ENCODE assay signal across 2 cellular contexts in the genomic region with DNA sequence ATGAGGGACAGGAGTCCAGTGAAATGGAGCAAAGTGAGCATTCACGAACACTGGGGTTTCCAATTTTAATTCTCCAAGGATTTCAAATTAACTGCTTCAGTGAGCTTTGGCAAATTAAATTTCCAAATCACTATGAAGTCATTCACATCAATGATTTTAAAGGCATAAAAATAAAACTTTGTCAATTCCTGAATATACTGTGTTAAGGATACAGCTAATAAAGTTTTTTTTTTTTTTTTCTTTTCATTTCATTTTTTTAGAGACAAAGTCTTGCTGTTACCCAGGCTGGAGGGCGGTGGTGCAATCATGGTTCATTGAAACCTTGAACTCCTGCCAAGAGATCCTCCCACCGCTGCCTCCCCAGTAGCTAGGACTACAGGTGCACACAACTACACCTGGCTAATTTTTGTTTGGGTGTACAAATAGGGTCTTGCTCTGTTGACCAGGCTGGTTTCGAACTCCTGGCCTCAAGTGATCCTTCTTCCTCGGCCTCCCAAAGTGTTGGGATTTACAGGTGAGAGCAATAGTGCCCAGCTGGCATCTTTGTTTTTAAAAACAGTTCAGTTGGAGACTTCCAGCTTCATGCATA.
TF ChIP-seq lines count a peak whose summit lies in the region.

No MANE protein-coding gene starts in this region.

TF ChIP-seq in HEK293T, 16 proteins besides CTCF, POLR2A, EP300 and RAD21 (continued from another document):
- TF ChIP-seq, protein P1, sequence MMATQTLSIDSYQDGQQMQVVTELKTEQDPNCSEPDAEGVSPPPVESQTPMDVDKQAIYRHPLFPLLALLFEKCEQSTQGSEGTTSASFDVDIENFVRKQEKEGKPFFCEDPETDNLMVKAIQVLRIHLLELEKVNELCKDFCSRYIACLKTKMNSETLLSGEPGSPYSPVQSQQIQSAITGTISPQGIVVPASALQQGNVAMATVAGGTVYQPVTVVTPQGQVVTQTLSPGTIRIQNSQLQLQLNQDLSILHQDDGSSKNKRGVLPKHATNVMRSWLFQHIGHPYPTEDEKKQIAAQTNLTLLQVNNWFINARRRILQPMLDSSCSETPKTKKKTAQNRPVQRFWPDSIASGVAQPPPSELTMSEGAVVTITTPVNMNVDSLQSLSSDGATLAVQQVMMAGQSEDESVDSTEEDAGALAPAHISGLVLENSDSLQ (IDR thresholded peaks at IDR 0.05), result no peak
- peak; percentile 70 for TF ChIP-seq ZNF384 (IDR thresholded peaks at IDR 0.05)

TF ChIP-seq in HepG2, 621 proteins besides CTCF, POLR2A, EP300 and RAD21:
- TF ChIP-seq, protein P2, sequence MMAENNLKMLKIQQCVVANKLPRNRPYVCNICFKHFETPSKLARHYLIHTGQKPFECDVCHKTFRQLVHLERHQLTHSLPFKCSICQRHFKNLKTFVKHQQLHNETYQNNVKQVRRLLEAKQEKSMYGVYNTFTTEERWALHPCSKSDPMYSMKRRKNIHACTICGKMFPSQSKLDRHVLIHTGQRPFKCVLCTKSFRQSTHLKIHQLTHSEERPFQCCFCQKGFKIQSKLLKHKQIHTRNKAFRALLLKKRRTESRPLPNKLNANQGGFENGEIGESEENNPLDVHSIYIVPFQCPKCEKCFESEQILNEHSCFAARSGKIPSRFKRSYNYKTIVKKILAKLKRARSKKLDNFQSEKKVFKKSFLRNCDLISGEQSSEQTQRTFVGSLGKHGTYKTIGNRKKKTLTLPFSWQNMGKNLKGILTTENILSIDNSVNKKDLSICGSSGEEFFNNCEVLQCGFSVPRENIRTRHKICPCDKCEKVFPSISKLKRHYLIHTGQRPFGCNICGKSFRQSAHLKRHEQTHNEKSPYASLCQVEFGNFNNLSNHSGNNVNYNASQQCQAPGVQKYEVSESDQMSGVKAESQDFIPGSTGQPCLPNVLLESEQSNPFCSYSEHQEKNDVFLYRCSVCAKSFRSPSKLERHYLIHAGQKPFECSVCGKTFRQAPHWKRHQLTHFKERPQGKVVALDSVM (CRISPR knock-in tag; IDR thresholded peaks at IDR 0.05), result peak; percentile 71; the same call in 1 of the 2 replicates
- TF ChIP-seq POGZ (CRISPR knock-in tag; IDR thresholded peaks at IDR 0.05) (0 out of 2 replicates have a peak, but pooled peaks have one; percentile 34), TBP (CRISPR knock-in tag; IDR thresholded peaks at IDR 0.05) (no peak), ZNF20 (CRISPR knock-in tag; IDR thresholded peaks at IDR 0.05) (no peak), CEBPB (IDR thresholded peaks at IDR 0.05; ENCODE audit: borderline replicate concordance, low read depth, low read length) (peak; percentile 29; the same call in 1 of the 2 replicates), ZNF644 (CRISPR knock-in tag; IDR thresholded peaks at IDR 0.05; ENCODE audit: low read depth) (0 out of 2 replicates have a peak, but pooled peaks have one; percentile 19), ZMYM4 (CRISPR knock-in tag; IDR thresholded peaks at IDR 0.05) (peak; percentile 56; the same call in 1 of the 2 replicates), HDAC1 (CRISPR knock-in tag; IDR thresholded peaks at IDR 0.05) (no peak), CEBPG (CRISPR knock-in tag; IDR thresholded peaks at IDR 0.05) (0 out of 2 replicates have a peak, but pooled peaks have one; percentile 18), ARHGAP35 (CRISPR knock-in tag; IDR thresholded peaks at IDR 0.05; ENCODE audit: borderline replicate concordance) (no peak)
- TF ChIP-seq, protein P3, sequence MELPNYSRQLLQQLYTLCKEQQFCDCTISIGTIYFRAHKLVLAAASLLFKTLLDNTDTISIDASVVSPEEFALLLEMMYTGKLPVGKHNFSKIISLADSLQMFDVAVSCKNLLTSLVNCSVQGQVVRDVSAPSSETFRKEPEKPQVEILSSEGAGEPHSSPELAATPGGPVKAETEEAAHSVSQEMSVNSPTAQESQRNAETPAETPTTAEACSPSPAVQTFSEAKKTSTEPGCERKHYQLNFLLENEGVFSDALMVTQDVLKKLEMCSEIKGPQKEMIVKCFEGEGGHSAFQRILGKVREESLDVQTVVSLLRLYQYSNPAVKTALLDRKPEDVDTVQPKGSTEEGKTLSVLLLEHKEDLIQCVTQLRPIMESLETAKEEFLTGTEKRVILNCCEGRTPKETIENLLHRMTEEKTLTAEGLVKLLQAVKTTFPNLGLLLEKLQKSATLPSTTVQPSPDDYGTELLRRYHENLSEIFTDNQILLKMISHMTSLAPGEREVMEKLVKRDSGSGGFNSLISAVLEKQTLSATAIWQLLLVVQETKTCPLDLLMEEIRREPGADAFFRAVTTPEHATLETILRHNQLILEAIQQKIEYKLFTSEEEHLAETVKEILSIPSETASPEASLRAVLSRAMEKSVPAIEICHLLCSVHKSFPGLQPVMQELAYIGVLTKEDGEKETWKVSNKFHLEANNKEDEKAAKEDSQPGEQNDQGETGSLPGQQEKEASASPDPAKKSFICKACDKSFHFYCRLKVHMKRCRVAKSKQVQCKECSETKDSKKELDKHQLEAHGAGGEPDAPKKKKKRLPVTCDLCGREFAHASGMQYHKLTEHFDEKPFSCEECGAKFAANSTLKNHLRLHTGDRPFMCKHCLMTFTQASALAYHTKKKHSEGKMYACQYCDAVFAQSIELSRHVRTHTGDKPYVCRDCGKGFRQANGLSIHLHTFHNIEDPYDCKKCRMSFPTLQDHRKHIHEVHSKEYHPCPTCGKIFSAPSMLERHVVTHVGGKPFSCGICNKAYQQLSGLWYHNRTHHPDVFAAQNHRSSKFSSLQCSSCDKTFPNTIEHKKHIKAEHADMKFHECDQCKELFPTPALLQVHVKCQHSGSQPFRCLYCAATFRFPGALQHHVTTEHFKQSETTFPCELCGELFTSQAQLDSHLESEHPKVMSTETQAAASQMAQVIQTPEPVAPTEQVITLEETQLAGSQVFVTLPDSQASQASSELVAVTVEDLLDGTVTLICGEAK (IDR thresholded peaks at IDR 0.05), result peak; percentile 71
- TF ChIP-seq, protein P3 (CRISPR knock-in tag; IDR thresholded peaks at IDR 0.05), result peak; percentile 93; the same call in 1 of the 2 replicates
